Comparison of ENCODE assay signal across 9 cellular contexts in genomic region chr11:73139476-73140198, GRCh38. TPM values are rescaled to one million over a fixed set of nuclear protein-coding genes. Genes with fewer than 3 reads are reported as not detected.
A peak's percentile ranks its signal among the peaks of the same experiment; 100 is the strongest.
DNase-seq lines count a peak whose midpoint lies in the region; ATAC-seq and TF ChIP-seq lines count a peak whose summit lies in the region.
"Had no signal": no experiment of that assay in that cellular context is flagged by ENCODE, and none has a peak within 500 bp of the region (broad histone marks: within the 10 kb centered on the region; RNA-seq: fewer than 3 reads in every experiment).

No MANE protein-coding gene starts in this region.

- TF ChIP-seq CTCF in WI38 (IDR thresholded peaks at IDR 0.05; ENCODE audit: low read depth, low read length): no peak

- H3K27me3 ChIP-seq in iPS-18a (ENCODE audit: control insufficient read depth, insufficient read depth, low read length) (peaks cover 27% of the 10 kb centered on the region), subcutaneous abdominal adipose tissue (ENCODE audit: control insufficient read depth in 5 of 5, insufficient read depth in 4 of 5, low read length in 5 of 5) (no peaks in the 10 kb centered on the region)

- H3K27me3 Mint-ChIP-seq in activated CD4-positive, alpha-beta T cell treated with anti-CD3 and anti-CD28 coated beads, Interleukin-2, amount 10 ng/mL, durations not matched to agents 7 days and 5 days: no peaks in the 10 kb centered on the region

- no peak overlapping the region for H3K27ac Mint-ChIP-seq in activated CD4-positive, alpha-beta T cell treated with anti-CD3 and anti-CD28 coated beads, Interleukin-2, amount 10 ng/mL, durations not matched to agents 7 days and 5 days
- H3K27ac Mint-ChIP-seq: WTC11 had no signal

- H3K36me3 ChIP-seq in iPS-18a (ENCODE audit: control insufficient read depth, low read depth, low read length) (no peaks in the 10 kb centered on the region), subcutaneous abdominal adipose tissue (ENCODE audit: control insufficient read depth in 5 of 5, insufficient read depth in 5 of 5, low read length in 5 of 5) (peaks cover 0 to 6% (median 0%) of the 10 kb centered on the region in 5 donors)

- H3K9ac ChIP-seq in iPS-18a (ENCODE audit: low read length): no peak overlapping the region
- H3K9ac ChIP-seq in subcutaneous abdominal adipose tissue (ENCODE audit: low read length in 5 of 5): peak overlapping the region in 3 of 5 donors; percentile 83 to 92 (median 86)

- no peaks in the 10 kb centered on the region for H3K9me3 Mint-ChIP-seq in activated CD4-positive, alpha-beta T cell treated with anti-CD3 and anti-CD28 coated beads, Interleukin-2, amount 10 ng/mL, durations not matched to agents 7 days and 5 days
- H3K9me3 Mint-ChIP-seq: WTC11 had no signal

- peaks cover 48% of the 10 kb centered on the region for H3K36me3 Mint-ChIP-seq in activated CD4-positive, alpha-beta T cell treated with anti-CD3 and anti-CD28 coated beads, Interleukin-2, amount 10 ng/mL, durations not matched to agents 7 days and 5 days (ENCODE audit: low read depth)
- H3K36me3 Mint-ChIP-seq: WTC11 had no signal

- H3K4me3 Mint-ChIP-seq in activated CD4-positive, alpha-beta T cell treated with anti-CD3 and anti-CD28 coated beads, Interleukin-2, amount 10 ng/mL, durations not matched to agents 7 days and 5 days: peak overlapping the region; percentile 97

- H3K9me3 ChIP-seq in iPS-18a (ENCODE audit: control insufficient read depth, low read depth, low read length) (no peaks in the 10 kb centered on the region), subcutaneous abdominal adipose tissue (ENCODE audit: control insufficient read depth in 5 of 5, low read length in 5 of 5) (no peaks in the 10 kb centered on the region)

- no peak overlapping the region for H3K27ac ChIP-seq in iPS-18a (ENCODE audit: low read length)
- peak overlapping the region; percentile 96 for H3K27ac ChIP-seq in subcutaneous abdominal adipose tissue (ENCODE audit: low read depth, low read length)

- peak overlapping the region; percentile 91 for H3K4me3 ChIP-seq in WI38 (ENCODE audit: low read depth, low read length)
- H3K4me3 ChIP-seq in iPS-18a (ENCODE audit: low read length): peak overlapping the region; percentile 83
- peak overlapping the region in 3 of 5 donors; percentile 87 to 96 (median 93) for H3K4me3 ChIP-seq in subcutaneous abdominal adipose tissue (ENCODE audit: low read depth in 1 of 5, low read length in 5 of 5)

- CTCF ChIA-PET in activated CD4-positive, alpha-beta T cell treated with anti-CD3 and anti-CD28 coated beads, Interleukin-2, amount 10 ng/mL, durations not matched to agents 7 days and 5 days (lab: Charles Lee): no interaction called here

- ATAC-seq in HG03457 (IDR thresholded peaks at IDR 0.05; ENCODE audit: unreplicated experiment) (no peak), HG03442 (IDR thresholded peaks at IDR 0.05; ENCODE audit: unreplicated experiment) (no peak), GM19324 (IDR thresholded peaks at IDR 0.05; ENCODE audit: low FRiP score, unreplicated experiment) (no peak)
- ATAC-seq: WTC11 had no signal

- no peak for DNase-seq in activated CD4-positive, alpha-beta T cell treated with anti-CD3 and anti-CD28 coated beads, Interleukin-2, amount 10 ng/mL, durations not matched to agents 7 days and 5 days
- no peak for DNase-seq in activated CD4-positive, alpha-beta T cell treated with anti-CD3 and anti-CD28 coated beads, Interleukin-2, amount 50 U/mL, for 4 hours

- POLR2A ChIA-PET in activated CD4-positive, alpha-beta T cell treated with anti-CD3 and anti-CD28 coated beads, Interleukin-2, amount 10 ng/mL, durations not matched to agents 7 days and 5 days (lab: Charles Lee): no interaction called here

- peaks cover 58% of the 10 kb centered on the region for H3K4me1 Mint-ChIP-seq in activated CD4-positive, alpha-beta T cell treated with anti-CD3 and anti-CD28 coated beads, Interleukin-2, amount 10 ng/mL, durations not matched to agents 7 days and 5 days

- H3K4me1 ChIP-seq in iPS-18a (ENCODE audit: control insufficient read depth, low read depth, low read length): peaks cover 19% of the 10 kb centered on the region
- H3K4me1 ChIP-seq in subcutaneous abdominal adipose tissue (ENCODE audit: control insufficient read depth in 5 of 5, insufficient read depth in 5 of 5, low read length in 5 of 5): peaks cover 7 to 50% (median 34%) of the 10 kb centered on the region in 5 donors

RNA-seq across cellular contexts. Expression of gene FCHSD2, which starts 2.5 kb away (rescaled TPM):
- total RNA-seq in activated CD4-positive, alpha-beta T cell treated with anti-CD3 and anti-CD28 coated beads, Interleukin-2, amount 10 ng/mL, durations not matched to agents 7 days and 5 days: 10 to 100 TPM; 52.8 to 57.2 TPM
